In genomic region chr12:104458645-104459555, GRCh38 we compare ENCODE assay signal across 8 cellular contexts. TPM values are rescaled to one million over a fixed set of nuclear protein-coding genes. Genes with fewer than 3 reads are reported as not detected.
DNase-seq lines count a peak whose midpoint lies in the region; ATAC-seq and TF ChIP-seq lines count a peak whose summit lies in the region.

No MANE protein-coding gene starts in this region.

- H3K36me3 ChIP-seq in CD4-positive, alpha-beta memory T cell (ENCODE audit: insufficient read depth, low read length): no peaks in the 10 kb centered on the region

- ATAC-seq in HG02870 (IDR thresholded peaks at IDR 0.05; ENCODE audit: unreplicated experiment) (no peak), GM18498 (IDR thresholded peaks at IDR 0.05; ENCODE audit: unreplicated experiment) (no peak)

- intact Hi-C loops in CD4-positive, alpha-beta memory T cell (cut with micrococcal nuclease): loop anchor here (2.0 to 5.0 kb wide), 5 partner anchors 93 to 648 kb away; partner anchors contain the start of gene WASHC4

- CTCF ChIA-PET in CD4-positive, alpha-beta memory T cell (lab: Charles Lee; ENCODE audit: partially characterized antibody): interaction anchor here (0.7 to 4.9 kb wide), 23 partner anchors 12 to 332 kb away, joined by 3 to 23 read pairs (median 3); no protein-coding TSS in a partner anchor

- peak overlapping the region; percentile 93 to 99 (median 97) for H3K4me3 Mint-ChIP-seq in CD4-positive, alpha-beta memory T cell
- H3K4me3 Mint-ChIP-seq in HFFc6 (peak overlapping the region; percentile 93), glutamatergic neuron (ENCODE audit: unreplicated experiment) (peak overlapping the region; percentile 89)

- peaks cover 41 to 87% (median 57%) of the 10 kb centered on the region in 4 donors for H3K4me1 Mint-ChIP-seq in CD4-positive, alpha-beta memory T cell
- H3K4me1 Mint-ChIP-seq in HFFc6 (ENCODE audit: low read depth) (peaks cover 46% of the 10 kb centered on the region), glutamatergic neuron (ENCODE audit: low read depth, unreplicated experiment) (peaks cover 5% of the 10 kb centered on the region)

- H3K27me3 Mint-ChIP-seq in CD4-positive, alpha-beta memory T cell: no peaks in the 10 kb centered on the region
- peaks cover 5% of the 10 kb centered on the region; the same call in 1 of the 2 replicates for H3K27me3 Mint-ChIP-seq in HFFc6 (ENCODE audit: insufficient read depth)
- H3K27me3 Mint-ChIP-seq in glutamatergic neuron (ENCODE audit: unreplicated experiment): peaks cover 8% of the 10 kb centered on the region

- H3K4me1 ChIP-seq in CD4-positive, alpha-beta memory T cell (ENCODE audit: insufficient read depth, low read length): peaks cover 58% of the 10 kb centered on the region

- peak overlapping the region; percentile 72 to 99 for H3K4me3 ChIP-seq in CD4-positive, alpha-beta memory T cell (ENCODE audit: low read length in 2 of 2)

- DNase-seq in CD4-positive, alpha-beta memory T cell: peak in 1 of 5 donors; percentile 13
- DNase-seq in HFFc6 (no peak), glutamatergic neuron (no peak), putamen (ENCODE audit: low spot score) (peak; percentile 34), inferior parietal cortex (ENCODE audit: extremely low spot score) (no peak)
- DNase-seq in activated T-cell treated with anti-CD3 and anti-CD28 coated beads, Interleukin-2, amount 50 U/mL, for 48 hours: peak; percentile 52 to 54

- H3K9me3 Mint-ChIP-seq in CD4-positive, alpha-beta memory T cell: no peaks in the 10 kb centered on the region
- no peaks in the 10 kb centered on the region for H3K9me3 Mint-ChIP-seq in HFFc6
- H3K9me3 Mint-ChIP-seq in glutamatergic neuron (ENCODE audit: unreplicated experiment): peaks cover 4% of the 10 kb centered on the region

- H3K36me3 Mint-ChIP-seq in CD4-positive, alpha-beta memory T cell: peaks cover 0 to 23% of the 10 kb centered on the region in 2 donors
- H3K36me3 Mint-ChIP-seq in HFFc6 (ENCODE audit: low read depth): no peaks in the 10 kb centered on the region
- H3K36me3 Mint-ChIP-seq in glutamatergic neuron (ENCODE audit: unreplicated experiment): no peaks in the 10 kb centered on the region

- no peaks in the 10 kb centered on the region for H3K27me3 ChIP-seq in CD4-positive, alpha-beta memory T cell (ENCODE audit: insufficient read depth, low read length)

- no peaks in the 10 kb centered on the region for H3K9me3 ChIP-seq in CD4-positive, alpha-beta memory T cell (ENCODE audit: control insufficient read depth in 1 of 2, low read length in 2 of 2)

- peak overlapping the region; percentile 83 for H3K27ac ChIP-seq in CD4-positive, alpha-beta memory T cell (ENCODE audit: low read depth, low read length)

- TF ChIP-seq CTCF in HFFc6 (IDR thresholded peaks at IDR 0.05) (no peak), glutamatergic neuron (IDR thresholded peaks at IDR 0.05; ENCODE audit: partially characterized antibody, unreplicated experiment) (no peak)

- POLR2A ChIA-PET in CD4-positive, alpha-beta memory T cell (lab: Charles Lee; ENCODE audit: partially characterized antibody): interaction anchor here (0.7 to 6.6 kb wide), 23 partner anchors 9 to 332 kb away, joined by 3 to 172 read pairs (median 5); partner anchors contain the start of gene NFYB

- peak overlapping the region; percentile 85 to 98 (median 94) for H3K27ac Mint-ChIP-seq in CD4-positive, alpha-beta memory T cell
- H3K27ac Mint-ChIP-seq in HFFc6: no peak overlapping the region; the same call in 1 of the 2 replicates
- H3K27ac Mint-ChIP-seq in glutamatergic neuron (ENCODE audit: unreplicated experiment): no peak overlapping the region

RNA-seq across cellular contexts. Expression of gene CHST11, which starts 2.2 kb away (rescaled TPM):
- total RNA-seq in CD4-positive, alpha-beta memory T cell: 10 to 100 TPM; 55.1 to 55.8 TPM
- polyA plus RNA-seq in CD4-positive, alpha-beta memory T cell: 10 to 100 TPM; 63.8 to 64.6 TPM
- total RNA-seq in HFFc6 (2021; fragmentation: NEBNext Ultra II Directional; extraction: Animal tissue kit (Norgen Biotek cat#: 25700)): 1 to 10 TPM; 2.4 to 4.3 (median 3.8) TPM
- total RNA-seq in glutamatergic neuron (ENCODE audit: unreplicated experiment): 11.5 TPM

Comparison
In these comparisons a context has a peak if more than half of its experiments do, and no peak if none do; other contexts are left out.
1. DNase-seq: peak in activated T-cell treated with anti-CD3 and anti-CD28 coated beads, Interleukin-2, amount 50 U/mL, for 48 hours (2 of 2) and putamen (single experiment); none in HFFc6 (single experiment), glutamatergic neuron (single experiment) and inferior parietal cortex (single experiment).
2. H3K27ac Mint-ChIP-seq: peak in CD4-positive, alpha-beta memory T cell (7 of 7); none in HFFc6 (single experiment) and glutamatergic neuron (single experiment).
3. Peak in every context shown above with its lines, with median percentiles within 50 percentile points of each other: H3K4me3 Mint-ChIP-seq.